In the genomic region with DNA sequence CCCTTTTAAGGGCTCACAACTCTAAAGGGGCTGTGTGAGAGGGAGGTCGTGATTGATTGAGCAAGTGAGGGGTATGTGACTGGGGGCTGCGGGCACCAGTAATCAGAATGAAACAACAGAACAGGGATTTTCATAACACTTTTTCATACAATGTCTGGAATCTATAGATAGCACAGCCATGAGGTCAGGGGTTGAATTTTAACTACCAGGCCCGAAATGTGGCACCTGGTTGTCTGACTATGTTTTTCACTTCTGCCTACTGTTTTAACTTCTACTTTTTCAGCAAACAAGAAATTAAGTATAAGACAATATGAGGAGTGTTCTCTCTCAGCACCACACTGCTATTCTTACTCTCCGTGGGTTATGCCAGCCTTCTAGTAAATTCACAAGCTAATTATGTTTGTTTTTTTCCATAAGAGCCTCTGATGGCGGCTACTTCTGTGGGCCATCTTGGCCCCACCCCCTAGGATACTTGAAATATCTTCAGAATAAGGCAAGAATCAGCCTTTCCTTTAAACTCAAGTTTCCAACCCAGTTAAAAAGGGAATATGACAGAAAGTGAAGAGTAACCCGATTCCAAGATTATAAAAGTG, we compare ENCODE assay signal across 24 cellular contexts.
DNase-seq lines count a peak whose midpoint lies in the region; ATAC-seq, FAIRE-seq and TF ChIP-seq lines count a peak whose summit lies in the region.
"Had no signal": no experiment of that assay in that cellular context is flagged by ENCODE, and none has a peak within 500 bp of the region (broad histone marks: within the 10 kb centered on the region; RNA-seq: fewer than 3 reads in every experiment).

No MANE protein-coding gene starts in this region.

- no peak overlapping the region for H3K4me3 Mint-ChIP-seq in stimulated activated memory B cell treated with anti-CD40 and anti-IgM and Interleukin-4, amounts not matched to agents 10 μg/mL and 1 μg/mL and 100 μg/mL, for 72 hours
- H3K4me3 Mint-ChIP-seq: activated CD8-positive, alpha-beta memory T cell treated with anti-CD3 and anti-CD28 coated beads, Interleukin-2, amount 10 ng/mL, durations not matched to agents 7 days and 5 days; activated naive CD4-positive, alpha-beta T cell treated with anti-CD3 and anti-CD28 coated beads for 36 hours; activated T-cell treated with anti-CD3 and anti-CD28 coated beads, Interleukin-2, amount 50 U/mL, for 72 hours; immature natural killer cell had no signal

- DNase-seq in GM12878 (ENCODE audit: low read depth, low spot score) (peak; percentile 1), substantia nigra (lab: John Stamatoyannopoulos, UW) (no peak), medulla oblongata (ENCODE audit: extremely low spot score) (no peak), germinal center (ENCODE audit: low spot score) (no peak)
- DNase-seq: activated CD4-positive, alpha-beta T cell treated with anti-CD3 and anti-CD28 coated beads, Interleukin-2, amount 50 U/mL, for 1 hour; activated CD8-positive, alpha-beta memory T cell treated with anti-CD3 and anti-CD28 coated beads, Interleukin-2, amount 10 ng/mL, durations not matched to agents 7 days and 5 days; activated naive CD4-positive, alpha-beta T cell treated with anti-CD3 and anti-CD28 coated beads for 36 hours; activated T-cell treated with anti-CD3 and anti-CD28 coated beads, Interleukin-2, amount 50 U/mL, for 72 hours; DMS79; GF-D8; immature natural killer cell; NCI-H1105; NCI-H2081; NCI-H345; nucleus accumbens; PC-3; upper lobe of right lung had no signal

- no peak overlapping the region for H3K4me2 ChIP-seq in GM12878 (ENCODE audit: control insufficient read depth, insufficient read depth)
- H3K4me2 ChIP-seq: hepatocyte had no signal

- no peak for TF ChIP-seq EP300 in GM12878 (IDR thresholded peaks at IDR 0.05; ENCODE audit: borderline replicate concordance in 1 of 2, control insufficient read depth in 1 of 2, low read depth in 2 of 2, low read length in 2 of 2)

- TF ChIP-seq CTCF in GM12878 (IDR thresholded peaks at IDR 0.05 in 2 of 3, conservative IDR thresholded peaks at IDR 0.05 in 1 of 3; ENCODE audit: control insufficient read depth in 2 of 3, extremely low read depth in 1 of 3, insufficient read depth in 1 of 3, low read depth in 3 of 3, low read length in 3 of 3), result no peak

- in situ Hi-C loops in GM12878 (cut with MboI), result no loop called here

- CTCF ChIA-PET in GM12878 (lab: Yijun Ruan, JAX), result no interaction called here

- H3K9me3 ChIP-seq in GM12878 (replicated peaks; ENCODE audit: control insufficient read depth, insufficient read depth, low read length), result no peaks in the 10 kb centered on the region
- H3K9me3 ChIP-seq: upper lobe of right lung had no signal

- H3K4me3 ChIP-seq in GM12878, result no peak overlapping the region
- H3K4me3 ChIP-seq: hepatocyte, upper lobe of right lung had no signal

- H3K27me3 Mint-ChIP-seq in stimulated activated memory B cell treated with anti-CD40 and anti-IgM and Interleukin-4, amounts not matched to agents 10 μg/mL and 1 μg/mL and 100 μg/mL, for 72 hours, result no peaks in the 10 kb centered on the region
- H3K27me3 Mint-ChIP-seq: activated CD8-positive, alpha-beta memory T cell treated with anti-CD3 and anti-CD28 coated beads, Interleukin-2, amount 10 ng/mL, durations not matched to agents 7 days and 5 days had no signal

- POLR2A ChIA-PET in GM12878 (lab: Charles Lee), result interaction anchor here (0.7 kb wide), 1 partner anchor 263 kb away, joined by 3 read pairs; no protein-coding TSS in a partner anchor

- 31% methylated on average over 6 of the region's 6 CpGs for WGBS in GM12878 (ENCODE audit: insufficient coverage, insufficient replicate concordance, low lambda C conversion rate, missing lambda C conversion rate)

- no peaks in the 10 kb centered on the region for H3K36me3 ChIP-seq in GM12878 (ENCODE audit: control insufficient read depth in 2 of 2, insufficient read depth in 2 of 2, low read length in 1 of 2)
- H3K36me3 ChIP-seq: upper lobe of right lung had no signal

- H3K27ac Mint-ChIP-seq in stimulated activated memory B cell treated with anti-CD40 and anti-IgM and Interleukin-4, amounts not matched to agents 10 μg/mL and 1 μg/mL and 100 μg/mL, for 72 hours, result no peak overlapping the region
- H3K27ac Mint-ChIP-seq: activated CD8-positive, alpha-beta memory T cell treated with anti-CD3 and anti-CD28 coated beads, Interleukin-2, amount 10 ng/mL, durations not matched to agents 7 days and 5 days; activated naive CD4-positive, alpha-beta T cell treated with anti-CD3 and anti-CD28 coated beads for 36 hours; activated T-cell treated with anti-CD3 and anti-CD28 coated beads, Interleukin-2, amount 50 U/mL, for 72 hours; immature natural killer cell had no signal

- no peaks in the 10 kb centered on the region for H4K20me1 ChIP-seq in GM12878 (ENCODE audit: control insufficient read depth, insufficient read depth)

- no peak for TF ChIP-seq POLR2A in GM12878 (IDR thresholded peaks at IDR 0.05; ENCODE audit: low read depth, low read length)

- H3K27me3 ChIP-seq in GM12878 (replicated peaks in 1 of 2; ENCODE audit: control insufficient read depth in 2 of 2, insufficient read depth in 2 of 2, low read length in 1 of 2), result no peaks in the 10 kb centered on the region
- H3K27me3 ChIP-seq: hepatocyte, upper lobe of right lung had no signal

- FAIRE-seq in GM12878 (lab: Jason Lieb, UNC), result no peak

- H3K79me2 ChIP-seq in GM12878 (ENCODE audit: control insufficient read depth, insufficient read depth, low read length), result no peaks in the 10 kb centered on the region
- H3K79me2 ChIP-seq: hepatocyte had no signal

- H3K4me1 ChIP-seq in GM12878 (ENCODE audit: control insufficient read depth, insufficient read depth, low read length), result no peaks in the 10 kb centered on the region
- H3K4me1 ChIP-seq: upper lobe of right lung had no signal

- H2AFZ ChIP-seq in GM12878 (ENCODE audit: control insufficient read depth, low read depth, low read length), result no peak overlapping the region
- H2AFZ ChIP-seq: hepatocyte had no signal

- ATAC-seq in GM18867 (IDR thresholded peaks at IDR 0.05; ENCODE audit: unreplicated experiment) (peak; percentile 69), GM21423 (IDR thresholded peaks at IDR 0.05; ENCODE audit: unreplicated experiment) (peak; percentile 44), HG02981 (IDR thresholded peaks at IDR 0.05; ENCODE audit: unreplicated experiment) (peak; percentile 47), GM12878 (peak; percentile 86)
- no peak for ATAC-seq in stimulated activated memory B cell treated with anti-CD40 and anti-IgM and Interleukin-4, amounts not matched to agents 10 μg/mL and 1 μg/mL and 100 μg/mL, for 72 hours
- ATAC-seq: activated CD8-positive, alpha-beta memory T cell treated with anti-CD3 and anti-CD28 coated beads, Interleukin-2, amount 10 ng/mL, durations not matched to agents 7 days and 5 days; activated T-cell treated with anti-CD3 and anti-CD28 coated beads, Interleukin-2, amount 50 U/mL, for 72 hours; left lobe of liver; PC-3; Right ventricle myocardium inferior; upper lobe of right lung had no signal

- SMC1A ChIA-PET in GM12878 (lab: Charles Lee; ENCODE audit: uncharacterized antibody, unreplicated experiment), result interaction anchor here (1.2 to 1.5 kb wide), 3 partner anchors 11 to 14 kb away, joined by 3 to 4 read pairs (median 4); no protein-coding TSS in a partner anchor

- H3K27ac ChIP-seq in GM12878 (ENCODE audit: control insufficient read depth, insufficient read depth) (no peak overlapping the region), substantia nigra (ENCODE audit: low read depth, low read length, poor library complexity, severe bottlenecking) (no peak overlapping the region)
- H3K27ac ChIP-seq: hepatocyte, upper lobe of right lung had no signal

- intact Hi-C loops in GM12878 (cut with micrococcal nuclease; ENCODE audit: unreplicated experiment), result no loop called here

- H3K4me1 Mint-ChIP-seq in stimulated activated memory B cell treated with anti-CD40 and anti-IgM and Interleukin-4, amounts not matched to agents 10 μg/mL and 1 μg/mL and 100 μg/mL, for 72 hours, result no peaks in the 10 kb centered on the region
- H3K4me1 Mint-ChIP-seq: activated CD8-positive, alpha-beta memory T cell treated with anti-CD3 and anti-CD28 coated beads, Interleukin-2, amount 10 ng/mL, durations not matched to agents 7 days and 5 days; immature natural killer cell had no signal

- H3K9ac ChIP-seq in GM12878 (ENCODE audit: control insufficient read depth, insufficient read depth, low read length), result no peak overlapping the region

- RAD21 ChIA-PET in GM12878 (lab: Charles Lee; ENCODE audit: unreplicated experiment), result interaction anchor here (1.2 kb wide), 1 partner anchor 185 kb away, joined by 3 read pairs; no protein-coding TSS in a partner anchor

- no peak for TF ChIP-seq RAD21 in GM12878 (IDR thresholded peaks at IDR 0.05; ENCODE audit: insufficient read depth, low read depth, low read length)

- BruUV-seq in GM12878 (replicated peaks; lab: Mats Ljungman, UMichigan), result no TSS peak

- H3K9me3 Mint-ChIP-seq in stimulated activated memory B cell treated with anti-CD40 and anti-IgM and Interleukin-4, amounts not matched to agents 10 μg/mL and 1 μg/mL and 100 μg/mL, for 72 hours, result peaks cover 9% of the 10 kb centered on the region

- H3K36me3 Mint-ChIP-seq in stimulated activated memory B cell treated with anti-CD40 and anti-IgM and Interleukin-4, amounts not matched to agents 10 μg/mL and 1 μg/mL and 100 μg/mL, for 72 hours, result no peaks in the 10 kb centered on the region
- H3K36me3 Mint-ChIP-seq: activated CD8-positive, alpha-beta memory T cell treated with anti-CD3 and anti-CD28 coated beads, Interleukin-2, amount 10 ng/mL, durations not matched to agents 7 days and 5 days had no signal

TF ChIP-seq in GM12878, 131 proteins besides CTCF, POLR2A, EP300 and RAD21 (continues in another document):
- no peak for TF ChIP-seq SMAD5 (IDR thresholded peaks at IDR 0.05; ENCODE audit: low read depth)
- TF ChIP-seq MTA3 (IDR thresholded peaks at IDR 0.05; ENCODE audit: borderline replicate concordance, low read length), result no peak
- no peak for TF ChIP-seq JUNB (IDR thresholded peaks at IDR 0.05)
- TF ChIP-seq, protein P1, sequence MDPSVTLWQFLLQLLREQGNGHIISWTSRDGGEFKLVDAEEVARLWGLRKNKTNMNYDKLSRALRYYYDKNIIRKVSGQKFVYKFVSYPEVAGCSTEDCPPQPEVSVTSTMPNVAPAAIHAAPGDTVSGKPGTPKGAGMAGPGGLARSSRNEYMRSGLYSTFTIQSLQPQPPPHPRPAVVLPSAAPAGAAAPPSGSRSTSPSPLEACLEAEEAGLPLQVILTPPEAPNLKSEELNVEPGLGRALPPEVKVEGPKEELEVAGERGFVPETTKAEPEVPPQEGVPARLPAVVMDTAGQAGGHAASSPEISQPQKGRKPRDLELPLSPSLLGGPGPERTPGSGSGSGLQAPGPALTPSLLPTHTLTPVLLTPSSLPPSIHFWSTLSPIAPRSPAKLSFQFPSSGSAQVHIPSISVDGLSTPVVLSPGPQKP (IDR thresholded peaks at IDR 0.05; ENCODE audit: low read depth, low read length), result no peak
- no peak for TF ChIP-seq NR2C2 (IDR thresholded peaks at IDR 0.05; ENCODE audit: borderline replicate concordance, control insufficient read depth, insufficient read length, low read depth)
- peak; percentile 49; the same call in 1 of the 2 replicates for TF ChIP-seq MTA2 (IDR thresholded peaks at IDR 0.05; ENCODE audit: low read depth)
- TF ChIP-seq NR2F1 (conservative IDR thresholded peaks at IDR 0.05), result 0 out of 2 replicates have a peak, but pooled peaks have one; percentile 23
- no peak for TF ChIP-seq LARP7 (IDR thresholded peaks at IDR 0.05)
